7 cellular contexts compared by ENCODE assay signal in genomic region chr1:19453843-19454242, GRCh38. TPM values are rescaled to one million over a fixed set of nuclear protein-coding genes. Genes with fewer than 3 reads are reported as not detected.
DNase-seq lines count a peak whose midpoint lies in the region; ATAC-seq, FAIRE-seq and TF ChIP-seq lines count a peak whose summit lies in the region.

No MANE protein-coding gene starts in this region.

- CTCF ChIA-PET in activated CD8-positive, alpha-beta T cell treated with anti-CD3 and anti-CD28 coated beads, Interleukin-2, amount 10 ng/mL, durations not matched to agents 7 days and 5 days (lab: Charles Lee): no interaction called here

- TF ChIP-seq POLR2A in stomach (IDR thresholded peaks at IDR 0.05): no peak

- no peaks in the 10 kb centered on the region for H3K9me3 Mint-ChIP-seq in HFFc6
- no peaks in the 10 kb centered on the region for H3K9me3 Mint-ChIP-seq in activated CD8-positive, alpha-beta T cell treated with anti-CD3 and anti-CD28 coated beads, Interleukin-2, amount 10 ng/mL, durations not matched to agents 7 days and 5 days (ENCODE audit: insufficient read depth)
- no peaks in the 10 kb centered on the region for H3K9me3 Mint-ChIP-seq in immature natural killer cell

- peaks cover 96 to 100% (median 98%) of the 10 kb centered on the region in 4 donors for H3K4me1 ChIP-seq in stomach

- H3K9me3 ChIP-seq in stomach: no peaks in the 10 kb centered on the region

- H3K27me3 Mint-ChIP-seq in HFFc6 (ENCODE audit: insufficient read depth): peaks cover 1% of the 10 kb centered on the region
- H3K27me3 Mint-ChIP-seq in activated CD8-positive, alpha-beta T cell treated with anti-CD3 and anti-CD28 coated beads, Interleukin-2, amount 10 ng/mL, durations not matched to agents 7 days and 5 days (ENCODE audit: low read depth): no peaks in the 10 kb centered on the region
- peaks cover 0 to 1% (median 0%) of the 10 kb centered on the region in 3 donors for H3K27me3 Mint-ChIP-seq in immature natural killer cell (ENCODE audit: low read depth in 3 of 3)

- intact Hi-C loops in stomach (cut with DNase I; ENCODE audit: low total_unique reads): no loop called here

- POLR2A ChIA-PET in activated CD8-positive, alpha-beta T cell treated with anti-CD3 and anti-CD28 coated beads, Interleukin-2, amount 10 ng/mL, durations not matched to agents 7 days and 5 days (lab: Charles Lee): interaction anchor here (0.7 kb wide), 1 partner anchor 16 kb away, joined by 3 read pairs; no protein-coding TSS in a partner anchor

- 55 to 87% (median 62%) methylated on average over 4 of the region's 4 CpGs for WGBS in stomach, 5 donors

- H3K27ac ChIP-seq in stomach: peak overlapping the region in 4 of 5 donors; percentile 59 to 90 (median 86)

- no peak for TF ChIP-seq EP300 in stomach (IDR thresholded peaks at IDR 0.05)

- H3K4me1 Mint-ChIP-seq in HFFc6 (ENCODE audit: low read depth) (peaks cover 96% of the 10 kb centered on the region), immature natural killer cell (peaks cover 89 to 96% of the 10 kb centered on the region in 2 donors)
- H3K4me1 Mint-ChIP-seq in activated CD8-positive, alpha-beta T cell treated with anti-CD3 and anti-CD28 coated beads, Interleukin-2, amount 10 ng/mL, durations not matched to agents 7 days and 5 days (ENCODE audit: low read depth): peaks cover 77% of the 10 kb centered on the region

- ATAC-seq in activated CD8-positive, alpha-beta T cell treated with anti-CD3 and anti-CD28 coated beads, Interleukin-2, amount 10 ng/mL, durations not matched to agents 7 days and 5 days: no peak

- H3K27me3 ChIP-seq in stomach: no peaks in the 10 kb centered on the region

- DNase-seq in HFFc6 (no peak), immature natural killer cell (no peak), stomach (no peak), RCC 7860 (ENCODE audit: low spot score) (no peak), epidermal melanocyte (ENCODE audit: insufficient read length, low spot score) (no peak), frontal cortex (ENCODE audit: low spot score in 2 of 2) (no peak)
- no peak for DNase-seq in activated CD8-positive, alpha-beta T cell treated with anti-CD3 and anti-CD28 coated beads, Interleukin-2, amount 10 ng/mL, durations not matched to agents 7 days and 5 days

- H3K36me3 Mint-ChIP-seq in HFFc6 (ENCODE audit: low read depth) (peaks cover 7% of the 10 kb centered on the region), immature natural killer cell (no peaks in the 10 kb centered on the region)
- peaks cover 27% of the 10 kb centered on the region for H3K36me3 Mint-ChIP-seq in activated CD8-positive, alpha-beta T cell treated with anti-CD3 and anti-CD28 coated beads, Interleukin-2, amount 10 ng/mL, durations not matched to agents 7 days and 5 days (ENCODE audit: low read depth)

- TF ChIP-seq CTCF in HFFc6 (IDR thresholded peaks at IDR 0.05): no peak
- TF ChIP-seq CTCF in stomach (IDR thresholded peaks at IDR 0.05): no peak

- H3K4me3 Mint-ChIP-seq in HFFc6 (peak overlapping the region; percentile 73), immature natural killer cell (peak overlapping the region in 1 of 5 donors; percentile 15)
- H3K4me3 Mint-ChIP-seq in activated CD8-positive, alpha-beta T cell treated with anti-CD3 and anti-CD28 coated beads, Interleukin-2, amount 10 ng/mL, durations not matched to agents 7 days and 5 days: no peak overlapping the region

- FAIRE-seq in RCC 7860 (lab: Jason Lieb, UNC): no peak
- FAIRE-seq in frontal cortex (lab: Jason Lieb, UNC): no peak

- H3K27ac Mint-ChIP-seq in HFFc6 (peak overlapping the region; percentile 96), immature natural killer cell (peak overlapping the region in 4 of 6 donors; percentile 41 to 82 (median 76))
- peak overlapping the region; percentile 73 for H3K27ac Mint-ChIP-seq in activated CD8-positive, alpha-beta T cell treated with anti-CD3 and anti-CD28 coated beads, Interleukin-2, amount 10 ng/mL, durations not matched to agents 7 days and 5 days

- H3K4me3 ChIP-seq in stomach: no peak overlapping the region

- H3K36me3 ChIP-seq in stomach: peaks cover 0 to 2% (median under 1%) of the 10 kb centered on the region in 4 donors

RNA-seq across cellular contexts. Expression of gene CAPZB, which starts 31.5 kb away (rescaled TPM):
- total RNA-seq in HFFc6 (2021; fragmentation: NEBNext Ultra II Directional; extraction: Animal tissue kit (Norgen Biotek cat#: 25700)): 100 to 1,000 TPM; 565 to 646 (median 603) TPM
- total RNA-seq in activated CD8-positive, alpha-beta T cell treated with anti-CD3 and anti-CD28 coated beads, Interleukin-2, amount 10 ng/mL, durations not matched to agents 7 days and 5 days: 100 to 1,000 TPM; 492 to 518 TPM
- polyA plus RNA-seq in immature natural killer cell (100 to 1,000 TPM; 447 to 644 (median 455) TPM), stomach (100 to 1,000 TPM; 188 to 345 (median 256) TPM)
- total RNA-seq in stomach (100 to 1,000 TPM in 3 of 5 donors, 10 to 100 TPM in 2; 84.9 to 246 (median 112) TPM), frontal cortex (47.7 TPM)
